In the genomic region with DNA sequence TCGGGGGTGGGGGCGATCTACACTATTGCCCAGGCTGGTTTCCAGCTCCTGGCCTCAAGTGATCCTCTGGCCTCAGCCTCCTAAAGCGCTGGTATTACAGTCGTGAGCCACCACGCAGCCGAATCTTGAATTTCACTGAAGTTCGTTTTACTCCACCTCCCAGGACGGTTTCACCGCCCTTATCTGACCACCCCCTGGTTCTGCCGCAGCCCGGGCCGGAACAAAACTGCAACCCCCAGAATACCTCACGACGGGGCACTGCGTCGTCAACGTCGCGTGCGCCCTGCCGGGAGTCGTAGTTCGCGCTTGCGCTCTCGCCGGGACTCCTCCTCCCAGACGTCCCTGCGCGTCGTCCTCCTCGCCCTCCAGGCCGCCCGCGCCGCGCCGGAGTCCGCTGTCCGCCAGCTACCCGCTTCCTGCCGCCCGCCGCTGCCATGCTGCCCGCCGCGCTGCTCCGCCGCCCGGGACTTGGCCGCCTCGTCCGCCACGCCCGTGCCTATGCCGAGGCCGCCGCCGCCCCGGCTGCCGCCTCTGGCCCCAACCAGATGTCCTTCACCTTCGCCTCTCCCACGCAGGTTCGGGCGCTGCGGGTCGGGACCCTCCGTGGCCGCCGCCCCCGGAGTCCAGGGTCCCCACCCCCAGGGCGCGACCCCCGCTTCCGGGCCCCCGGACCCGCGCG, we compare ENCODE assay signal across 8 cellular contexts. TPM values are rescaled to one million over a fixed set of nuclear protein-coding genes. Genes with fewer than 3 reads are reported as not detected.
DNase-seq lines count a peak whose midpoint lies in the region; ATAC-seq and TF ChIP-seq lines count a peak whose summit lies in the region.

A gene (plus strand): TSS at position 335 of the 679 bp plus-strand sequence. CDS start 100 bp downstream, at position 435.

- no peaks in the 10 kb centered on the region for H3K36me3 ChIP-seq in upper lobe of right lung

- H3K36me3 Mint-ChIP-seq in progenitor cell of endocrine pancreas (ENCODE audit: insufficient read depth) = no peaks in the 10 kb centered on the region

- no peaks in the 10 kb centered on the region for H3K9me3 ChIP-seq in upper lobe of right lung

- ATAC-seq in HG02840 (IDR thresholded peaks at IDR 0.05; ENCODE audit: low FRiP score, unreplicated experiment) = peak; percentile 54
- ATAC-seq in left cardiac atrium = peak; percentile 64
- peak; percentile 78 for ATAC-seq in upper lobe of right lung

- H3K27me3 Mint-ChIP-seq in progenitor cell of endocrine pancreas = no peaks in the 10 kb centered on the region

- H3K9me3 Mint-ChIP-seq in progenitor cell of endocrine pancreas (ENCODE audit: low read depth) = no peaks in the 10 kb centered on the region

- H3K4me3 Mint-ChIP-seq in progenitor cell of endocrine pancreas (ENCODE audit: low read depth) = peak within 1 kb of the TSS; percentile 81

- DNase-seq in NCI-H187 treated with DMSO at 0.1 percent for 48 hours (lab: John Stamatoyannopoulos, UW) = peak; percentile 82
- DNase-seq in T-helper 2 cell = peak; percentile 74 to 96 (median 87)
- DNase-seq in amniotic stem cell (lab: John Stamatoyannopoulos, UW) = peak; percentile 83
- peak; percentile 96 for DNase-seq in left cardiac atrium
- peak; percentile 69 for DNase-seq in progenitor cell of endocrine pancreas (ENCODE audit: low spot score, unreplicated experiment)
- peak; percentile 98 for DNase-seq in upper lobe of right lung

- intact Hi-C loops in left cardiac atrium (cut with DNase I) = loop anchor here in 1 of 2 donors (2.0 kb wide), 1 partner anchor 25 kb away; no protein-coding TSS in a partner anchor
- intact Hi-C loops in upper lobe of right lung (cut with DNase I) = no loop called here

- H3K27ac ChIP-seq in upper lobe of right lung = peak within 1 kb of the TSS; percentile 86

- H3K4me1 Mint-ChIP-seq in progenitor cell of endocrine pancreas (ENCODE audit: low read depth) = peaks cover 13% of the 10 kb centered on the region

- TF ChIP-seq CTCF in progenitor cell of endocrine pancreas (IDR thresholded peaks at IDR 0.05; ENCODE audit: unreplicated experiment) (no peak), upper lobe of right lung (IDR thresholded peaks at IDR 0.05) (no peak)

- peak within 1 kb of the TSS; percentile 79 for H3K4me3 ChIP-seq in GM08714 (ENCODE audit: low read length)
- H3K4me3 ChIP-seq in upper lobe of right lung = peak within 1 kb of the TSS; percentile 88

- H3K27me3 ChIP-seq in upper lobe of right lung = no peaks in the 10 kb centered on the region

- H3K27ac Mint-ChIP-seq in progenitor cell of endocrine pancreas = peak within 1 kb of the TSS; percentile 96

- H3K4me1 ChIP-seq in upper lobe of right lung = peaks cover 56% of the 10 kb centered on the region

RNA-seq across cellular contexts. Expression of the gene that starts here (rescaled TPM):
- total RNA-seq in left cardiac atrium (100 to 1,000 TPM; 540 to 639 TPM), progenitor cell of endocrine pancreas (107 and 117 TPM in 2 replicates), upper lobe of right lung (126 TPM)

Comparison
In these comparisons a context has a peak if more than half of its experiments do, and no peak if none do; other contexts are left out.
1. Peak in every context shown above with its lines: DNase-seq, ATAC-seq, H3K4me3 ChIP-seq and H3K27ac ChIP-seq.